Comparison of ENCODE assay signal across 8 cellular contexts in genomic region chr12:93376436-93377251, GRCh38. TPM values are rescaled to one million over a fixed set of nuclear protein-coding genes. Genes with fewer than 3 reads are reported as not detected.
DNase-seq lines count a peak whose midpoint lies in the region; ATAC-seq and TF ChIP-seq lines count a peak whose summit lies in the region.

No MANE protein-coding gene starts in this region.

- H3K4me3 ChIP-seq in A673 (ENCODE audit: low read depth, low read length, poor library complexity, severe bottlenecking) (peak overlapping the region; percentile 89), HCT116 (replicated peaks in 1 of 2; ENCODE audit: low read depth in 1 of 2, low read length in 2 of 2) (peak overlapping the region; percentile 36 to 86; a peak in 2 of 4 replicates), heart right ventricle (peak overlapping the region; percentile 15 to 93 (median 83)), psoas muscle (peak overlapping the region; percentile 78)

- ATAC-seq in HCT116 (no peak), heart right ventricle (peak; percentile 4 to 53 (median 38)), psoas muscle (peak in 3 of 4 donors; percentile 17 to 45 (median 37)), HG03521 (IDR thresholded peaks at IDR 0.05; ENCODE audit: unreplicated experiment) (no peak)
- ATAC-seq in activated CD8-positive, alpha-beta T cell treated with anti-CD3 and anti-CD28 coated beads, Interleukin-2, amount 10 ng/mL, durations not matched to agents 7 days and 5 days, result no peak

- H3K36me3 ChIP-seq in A673 (ENCODE audit: insufficient read depth, low read length, poor library complexity, severe bottlenecking) (no peaks in the 10 kb centered on the region), HCT116 (ENCODE audit: control insufficient read depth in 1 of 2, insufficient read depth in 2 of 2, low read length in 2 of 2) (no peaks in the 10 kb centered on the region), heart right ventricle (no peaks in the 10 kb centered on the region), psoas muscle (ENCODE audit: insufficient read depth in 1 of 2, low read depth in 1 of 2) (peaks cover 0 to 4% of the 10 kb centered on the region in 2 donors)

- H3K4me3 Mint-ChIP-seq in activated CD8-positive, alpha-beta T cell treated with anti-CD3 and anti-CD28 coated beads, Interleukin-2, amount 10 ng/mL, durations not matched to agents 7 days and 5 days, result peak overlapping the region; percentile 80

- BruUV-seq in A673 (replicated peaks; lab: Mats Ljungman, UMichigan) (no TSS peak), HCT116 (replicated peaks; lab: Mats Ljungman, UMichigan) (no TSS peak)

- TF ChIP-seq RAD21 in HCT116 (IDR thresholded peaks at IDR 0.05; ENCODE audit: low read depth), result no peak

- H3K4me1 Mint-ChIP-seq in activated CD8-positive, alpha-beta T cell treated with anti-CD3 and anti-CD28 coated beads, Interleukin-2, amount 10 ng/mL, durations not matched to agents 7 days and 5 days (ENCODE audit: low read depth), result peaks cover 33% of the 10 kb centered on the region

- H3K9me3 ChIP-seq in A673 (ENCODE audit: low read depth, low read length, poor library complexity, severe bottlenecking) (no peaks in the 10 kb centered on the region), HCT116 (ENCODE audit: control insufficient read depth in 1 of 2, insufficient read depth in 1 of 2, low read depth in 1 of 2, low read length in 2 of 2) (no peaks in the 10 kb centered on the region), heart right ventricle (no peaks in the 10 kb centered on the region), psoas muscle (no peaks in the 10 kb centered on the region)

- intact Hi-C loops in A673 (cut with micrococcal nuclease; ENCODE audit: unreplicated experiment) (loop anchor here (5.0 to 10.0 kb wide), 2 partner anchors 152 to 279 kb away; no protein-coding TSS in a partner anchor), HCT116 (cut with micrococcal nuclease) (loop anchor here (5.0 kb wide), 1 partner anchor 279 kb away; no protein-coding TSS in a partner anchor), heart right ventricle (cut with DNase I) (loop anchor here in 5 of 10 donors (2.0 to 10.0 kb wide), 10 partner anchors 72 to 252 kb away; no protein-coding TSS in a partner anchor), psoas muscle (cut with DNase I) (no loop called here)

- CTCF ChIA-PET in A673 (lab: Charles Lee) (no interaction called here), HCT116 (lab: Charles Lee) (interaction anchor here (0.6 kb wide), 1 partner anchor 389 kb away, joined by 4 read pairs; no protein-coding TSS in a partner anchor)
- CTCF ChIA-PET in activated CD8-positive, alpha-beta T cell treated with anti-CD3 and anti-CD28 coated beads, Interleukin-2, amount 10 ng/mL, durations not matched to agents 7 days and 5 days (lab: Charles Lee), result interaction anchor here (1.1 to 1.3 kb wide), 3 partner anchors 13 to 389 kb away, joined by 5 to 6 read pairs (median 5); no protein-coding TSS in a partner anchor

- peak overlapping the region; percentile 92 for H3K9ac ChIP-seq in HCT116 (ENCODE audit: low read length)

- RAD21 ChIA-PET in HCT116 (lab: Charles Lee; ENCODE audit: low non-redundant PET in 1 of 2, low total read pairs in 2 of 2, uncharacterized antibody in 2 of 2, unreplicated experiment in 2 of 2), result no interaction called here

- TF ChIP-seq CTCF in A673 (conservative IDR thresholded peaks at IDR 0.05; ENCODE audit: low read depth, low read length) (no peak), HCT116 (IDR thresholded peaks at IDR 0.05 in 2 of 3, conservative IDR thresholded peaks at IDR 0.05 in 1 of 3; ENCODE audit: borderline replicate concordance in 1 of 3, insufficient read depth in 1 of 3, low read depth in 2 of 3, low read length in 2 of 3) (no peak), heart right ventricle (IDR thresholded peaks at IDR 0.05) (no peak), psoas muscle (IDR thresholded peaks at IDR 0.05) (no peak)

- no peaks in the 10 kb centered on the region for H3K27me3 Mint-ChIP-seq in activated CD8-positive, alpha-beta T cell treated with anti-CD3 and anti-CD28 coated beads, Interleukin-2, amount 10 ng/mL, durations not matched to agents 7 days and 5 days (ENCODE audit: low read depth)

- H3K27me3 ChIP-seq in A673 (replicated peaks; ENCODE audit: insufficient read depth, low read depth, low read length, poor library complexity) (no peaks in the 10 kb centered on the region), HCT116 (ENCODE audit: insufficient read depth, low read length) (no peaks in the 10 kb centered on the region), heart right ventricle (no peaks in the 10 kb centered on the region), psoas muscle (ENCODE audit: insufficient read depth in 3 of 3, low read length in 2 of 3) (no peaks in the 10 kb centered on the region)

- H3K9me2 ChIP-seq in HCT116 (ENCODE audit: insufficient read depth), result no peaks in the 10 kb centered on the region

- H3K4me2 ChIP-seq in HCT116 (ENCODE audit: low read length), result peak overlapping the region; percentile 86

- peak overlapping the region; percentile 69 for H3K27ac ChIP-seq in A673 (ENCODE audit: low read depth, low read length, poor library complexity, severe bottlenecking)
- no peak overlapping the region for H3K27ac ChIP-seq in HCT116 (ENCODE audit: low read depth, low read length)
- H3K27ac ChIP-seq in heart right ventricle, result peak overlapping the region; percentile 82 to 97 (median 94)
- peak overlapping the region; percentile 92 for H3K27ac ChIP-seq in psoas muscle

- H3K4me1 ChIP-seq in A673 (ENCODE audit: insufficient read depth, low read length, poor library complexity, severe bottlenecking) (peaks cover 14% of the 10 kb centered on the region), HCT116 (ENCODE audit: control insufficient read depth in 1 of 2, insufficient read depth in 2 of 2, low read length in 2 of 2) (peaks cover 17 to 32% of the 10 kb centered on the region in 2 experiments), heart right ventricle (peaks cover 0 to 60% (median 30%) of the 10 kb centered on the region in 9 donors), psoas muscle (peaks cover 49% of the 10 kb centered on the region)

- peaks cover 11% of the 10 kb centered on the region for H3K36me3 Mint-ChIP-seq in activated CD8-positive, alpha-beta T cell treated with anti-CD3 and anti-CD28 coated beads, Interleukin-2, amount 10 ng/mL, durations not matched to agents 7 days and 5 days (ENCODE audit: low read depth)

- H2AFZ ChIP-seq in HCT116 (ENCODE audit: low read depth, low read length, poor library complexity, severe bottlenecking), result no peak overlapping the region

- peaks cover 34% of the 10 kb centered on the region for H3K79me2 ChIP-seq in HCT116 (ENCODE audit: insufficient read depth, low read length)

- WGBS in heart right ventricle, 2 donors, result 44 to 48% methylated on average over 10 of the region's 10 CpGs
- 23 to 51% (median 29%) methylated on average over 10 of the region's 10 CpGs for WGBS in psoas muscle, 3 donors

- H3K27ac Mint-ChIP-seq in activated CD8-positive, alpha-beta T cell treated with anti-CD3 and anti-CD28 coated beads, Interleukin-2, amount 10 ng/mL, durations not matched to agents 7 days and 5 days, result no peak overlapping the region

- no peak for TF ChIP-seq POLR2A in HCT116 (IDR thresholded peaks at IDR 0.05; ENCODE audit: borderline replicate concordance, extremely low read depth, insufficient read depth, insufficient read length)

- peak; percentile 86 for DNase-seq in A673 (ENCODE audit: low spot score)
- no peak for DNase-seq in HCT116 (ENCODE audit: low read depth, low spot score)
- DNase-seq in activated CD8-positive, alpha-beta T cell treated with anti-CD3 and anti-CD28 coated beads, Interleukin-2, amount 10 ng/mL, durations not matched to agents 7 days and 5 days, result no peak
- peak; percentile 34 to 58 for DNase-seq in heart right ventricle
- no peak for DNase-seq in psoas muscle
- no peak for DNase-seq in activated CD4-positive, CD25-positive, alpha-beta regulatory T cell (lab: John Stamatoyannopoulos, UW)
- DNase-seq in NCI-H2196 (lab: John Stamatoyannopoulos, UW; ENCODE audit: unreplicated experiment), result no peak

- POLR2A ChIA-PET in A673 (lab: Charles Lee; ENCODE audit: low non-redundant PET) (no interaction called here), HCT116 (lab: Charles Lee) (interaction anchor here (1.1 kb wide), 1 partner anchor 27 kb away, joined by 3 read pairs; no protein-coding TSS in a partner anchor)
- POLR2A ChIA-PET in activated CD8-positive, alpha-beta T cell treated with anti-CD3 and anti-CD28 coated beads, Interleukin-2, amount 10 ng/mL, durations not matched to agents 7 days and 5 days (lab: Charles Lee), result interaction anchor here (1.6 kb wide), 1 partner anchor 13 kb away, joined by 7 read pairs; no protein-coding TSS in a partner anchor

- H4K20me1 ChIP-seq in HCT116 (ENCODE audit: insufficient read depth), result peaks cover 3% of the 10 kb centered on the region; the same call in 1 of the 2 replicates

- no peaks in the 10 kb centered on the region for H3K9me3 Mint-ChIP-seq in activated CD8-positive, alpha-beta T cell treated with anti-CD3 and anti-CD28 coated beads, Interleukin-2, amount 10 ng/mL, durations not matched to agents 7 days and 5 days (ENCODE audit: insufficient read depth)

TF ChIP-seq in HCT116, 20 proteins besides CTCF, POLR2A, EP300 and RAD21:
- TF ChIP-seq EZH2 (IDR thresholded peaks at IDR 0.05) (no peak), CEBPB (IDR thresholded peaks at IDR 0.05; ENCODE audit: low read depth) (peak; percentile 36; the same call in 1 of the 2 replicates)

RNA-seq across cellular contexts. Expression of gene NUDT4, which starts 1.1 kb away (rescaled TPM):
- total RNA-seq in A673 (2021) (79.6 and 93.8 TPM in 2 replicates), HCT116 (2021; ENCODE audit: unreplicated experiment) (41.2 TPM), heart right ventricle (100 to 1,000 TPM; 171 to 663 (median 245) TPM), psoas muscle (100 to 1,000 TPM; 187 to 254 (median 211) TPM)
- polyA plus RNA-seq in HCT116 (2012), result 9.8 and 12.5 TPM in 2 replicates
- 10 to 100 TPM; 56.3 to 61.0 TPM for total RNA-seq in activated CD8-positive, alpha-beta T cell treated with anti-CD3 and anti-CD28 coated beads, Interleukin-2, amount 10 ng/mL, durations not matched to agents 7 days and 5 days
- polyA plus RNA-seq in heart right ventricle (100 to 1,000 TPM in 1 of 2 donors, 10 to 100 TPM in 1; 61.1 to 128 TPM), psoas muscle (100 to 1,000 TPM in 1 of 3 donors, 10 to 100 TPM in 2; 48.3 to 108 (median 76.1) TPM)

Comparison
In these comparisons a context has a peak if more than half of its experiments do, and no peak if none do; other contexts are left out.
1. DNase-seq: peak in A673 (single experiment) and heart right ventricle (2 of 2); none in HCT116 (single experiment), activated CD8-positive, alpha-beta T cell treated with anti-CD3 and anti-CD28 coated beads, Interleukin-2, amount 10 ng/mL, durations not matched to agents 7 days and 5 days (single experiment), psoas muscle (0 of 2), activated CD4-positive, CD25-positive, alpha-beta regulatory T cell (0 of 4) and NCI-H2196 (single experiment).
2. ATAC-seq: peak in heart right ventricle (8 of 8) and psoas muscle (3 of 4); none in HCT116 (single experiment), activated CD8-positive, alpha-beta T cell treated with anti-CD3 and anti-CD28 coated beads, Interleukin-2, amount 10 ng/mL, durations not matched to agents 7 days and 5 days (single experiment) and HG03521 (single experiment).
3. intact Hi-C loops: an anchor here in A673 (5.0 to 10.0 kb wide) and HCT116 (5.0 kb wide); none called in psoas muscle.
4. Peak in every context shown above with its lines, with median percentiles within 50 percentile points of each other: H3K4me3 ChIP-seq.